10 cellular contexts compared by ENCODE assay signal in genomic region chr6:15264902-15265761, GRCh38. TPM values are rescaled to one million over a fixed set of nuclear protein-coding genes. Genes with fewer than 3 reads are reported as not detected.
DNase-seq lines count a peak whose midpoint lies in the region; ATAC-seq lines count a peak whose summit lies in the region.
"Had no signal": no experiment of that assay in that cellular context is flagged by ENCODE, and none has a peak within 500 bp of the region (broad histone marks: within the 10 kb centered on the region; RNA-seq: fewer than 3 reads in every experiment).

No MANE protein-coding gene starts in this region.

- DNase-seq in activated CD4-positive, alpha-beta T cell treated with anti-CD3 and anti-CD28 coated beads, Interleukin-2, amount 10 ng/mL, durations not matched to agents 24 days and 14 days: no peak
- DNase-seq in activated CD4-positive, alpha-beta T cell treated with anti-CD3 and anti-CD28 coated beads, Interleukin-2, amount 50 U/mL, for 1 hour: no peak
- peak; percentile 79 for DNase-seq in inferior parietal cortex (ENCODE audit: extremely low spot score)
- DNase-seq in stimulated activated naive CD8-positive, alpha-beta T cell treated with anti-CD3 and anti-CD28 coated beads, Interleukin-15, amount 100 ng/mL, for 72 hours: no peak
- DNase-seq in NCI-H774 (lab: John Stamatoyannopoulos, UW): no peak
- no peak for DNase-seq in NCI-H1105 (lab: John Stamatoyannopoulos, UW)
- DNase-seq: Caco-2, tibial artery had no signal

- peak overlapping the region; percentile 57 for H3K27ac ChIP-seq in angular gyrus (ENCODE audit: low read depth, low read length)
- H3K27ac ChIP-seq: tibial artery had no signal

- H3K36me3 Mint-ChIP-seq in activated CD4-positive, alpha-beta T cell treated with anti-CD3 and anti-CD28 coated beads, Interleukin-2, amount 10 ng/mL, durations not matched to agents 24 days and 14 days (ENCODE audit: low read depth): peaks cover 47% of the 10 kb centered on the region

- H3K4me3 Mint-ChIP-seq in activated CD4-positive, alpha-beta T cell treated with anti-CD3 and anti-CD28 coated beads, Interleukin-2, amount 10 ng/mL, durations not matched to agents 24 days and 14 days: peak overlapping the region; percentile 20
- peak overlapping the region; percentile 57 to 73 for H3K4me3 Mint-ChIP-seq in stimulated activated naive CD8-positive, alpha-beta T cell treated with anti-CD3 and anti-CD28 coated beads, Interleukin-15, amount 100 ng/mL, for 72 hours

- ATAC-seq in stimulated activated naive CD8-positive, alpha-beta T cell treated with anti-CD3 and anti-CD28 coated beads, Interleukin-15, amount 100 ng/mL, for 72 hours: no peak
- ATAC-seq in HG02642 (IDR thresholded peaks at IDR 0.05; ENCODE audit: poor library complexity, unreplicated experiment): no peak

- no peak overlapping the region for H3K27ac Mint-ChIP-seq in activated CD4-positive, alpha-beta T cell treated with anti-CD3 and anti-CD28 coated beads, Interleukin-2, amount 10 ng/mL, durations not matched to agents 24 days and 14 days
- H3K27ac Mint-ChIP-seq in stimulated activated naive CD8-positive, alpha-beta T cell treated with anti-CD3 and anti-CD28 coated beads, Interleukin-15, amount 100 ng/mL, for 72 hours: peak overlapping the region in 1 of 2 donors; percentile 37

- intact Hi-C loops in activated CD4-positive, alpha-beta T cell treated with anti-CD3 and anti-CD28 coated beads, Interleukin-2, amount 10 ng/mL, durations not matched to agents 24 days and 14 days (cut with micrococcal nuclease): no loop called here

- peaks cover 75% of the 10 kb centered on the region for H3K4me1 Mint-ChIP-seq in activated CD4-positive, alpha-beta T cell treated with anti-CD3 and anti-CD28 coated beads, Interleukin-2, amount 10 ng/mL, durations not matched to agents 24 days and 14 days
- peaks cover 96% of the 10 kb centered on the region for H3K4me1 Mint-ChIP-seq in stimulated activated naive CD8-positive, alpha-beta T cell treated with anti-CD3 and anti-CD28 coated beads, Interleukin-15, amount 100 ng/mL, for 72 hours

- no peaks in the 10 kb centered on the region for H3K27me3 Mint-ChIP-seq in activated CD4-positive, alpha-beta T cell treated with anti-CD3 and anti-CD28 coated beads, Interleukin-2, amount 10 ng/mL, durations not matched to agents 24 days and 14 days
- no peaks in the 10 kb centered on the region for H3K27me3 Mint-ChIP-seq in stimulated activated naive CD8-positive, alpha-beta T cell treated with anti-CD3 and anti-CD28 coated beads, Interleukin-15, amount 100 ng/mL, for 72 hours

- H3K9me3 Mint-ChIP-seq in activated CD4-positive, alpha-beta T cell treated with anti-CD3 and anti-CD28 coated beads, Interleukin-2, amount 10 ng/mL, durations not matched to agents 24 days and 14 days: no peaks in the 10 kb centered on the region
- H3K9me3 Mint-ChIP-seq in stimulated activated naive CD8-positive, alpha-beta T cell treated with anti-CD3 and anti-CD28 coated beads, Interleukin-15, amount 100 ng/mL, for 72 hours: no peaks in the 10 kb centered on the region

RNA-seq across cellular contexts. Expression of gene JARID2, which starts 19.3 kb away (rescaled TPM):
- total RNA-seq in activated CD4-positive, alpha-beta T cell treated with anti-CD3 and anti-CD28 coated beads, Interleukin-2, amount 10 ng/mL, durations not matched to agents 24 days and 14 days: 48.7 and 49.5 TPM in 2 replicates
